In genomic region chr5:176888016-176888864, GRCh38 we compare ENCODE assay signal across 19 cellular contexts. TPM values are rescaled to one million over a fixed set of nuclear protein-coding genes. Genes with fewer than 3 reads are reported as not detected.
DNase-seq lines count a peak whose midpoint lies in the region; ATAC-seq and TF ChIP-seq lines count a peak whose summit lies in the region.
"Had no signal": no experiment of that assay in that cellular context is flagged by ENCODE, and none has a peak within 500 bp of the region (broad histone marks: within the 10 kb centered on the region; RNA-seq: fewer than 3 reads in every experiment).

No MANE protein-coding gene starts in this region.

- H3K27ac ChIP-seq in Peyer's patch (no peak overlapping the region), neural progenitor cell (no peak overlapping the region), esophagus muscularis mucosa (replicated peaks in 1 of 4) (no peak overlapping the region)
- H3K27ac ChIP-seq: A549 had no signal

- H3F3A ChIP-seq in neural progenitor cell (ENCODE audit: low read depth), result peaks cover 12% of the 10 kb centered on the region

- no peak overlapping the region for H3K9ac ChIP-seq in neural progenitor cell

- H3K4me3 Mint-ChIP-seq in neural progenitor cell, result peak overlapping the region; percentile 8

- no peak overlapping the region for H2AFZ ChIP-seq in neural progenitor cell (replicated peaks)

- intact Hi-C loops in esophagus muscularis mucosa (cut with DNase I), result no loop called here

- H3K27me3 Mint-ChIP-seq in neural progenitor cell (ENCODE audit: insufficient read depth, low read depth), result peaks cover 32% of the 10 kb centered on the region

- WGBS in esophagus muscularis mucosa, result 90% methylated on average over 23 of the region's 27 CpGs

- TF ChIP-seq CTCF in Peyer's patch (IDR thresholded peaks at IDR 0.05) (no peak), neural progenitor cell (IDR thresholded peaks at IDR 0.05) (no peak), esophagus muscularis mucosa (IDR thresholded peaks at IDR 0.05) (no peak)

- no peaks in the 10 kb centered on the region for H3K36me3 Mint-ChIP-seq in neural progenitor cell

- no peaks in the 10 kb centered on the region for H3K4me1 ChIP-seq in Peyer's patch
- H3K4me1 ChIP-seq in neural progenitor cell, result peaks cover 11% of the 10 kb centered on the region
- H3K4me1 ChIP-seq in esophagus muscularis mucosa, result no peaks in the 10 kb centered on the region
- H3K4me1 ChIP-seq: A549 had no signal

- H3K4me3 ChIP-seq in Peyer's patch (no peak overlapping the region), neural progenitor cell (no peak overlapping the region), esophagus muscularis mucosa (no peak overlapping the region)
- H3K4me3 ChIP-seq: A549, MG63 had no signal

- peaks cover 22% of the 10 kb centered on the region for H3K4me1 Mint-ChIP-seq in neural progenitor cell

- H3K36me3 ChIP-seq in Peyer's patch (no peaks in the 10 kb centered on the region), neural progenitor cell (no peaks in the 10 kb centered on the region), esophagus muscularis mucosa (no peaks in the 10 kb centered on the region)
- H3K36me3 ChIP-seq: MG63 had no signal

- DNase-seq in NCI-H345 (lab: John Stamatoyannopoulos, UW) (peak; percentile 22), NCI-H345 treated with DMSO at 0.1 percent for 48 hours (lab: John Stamatoyannopoulos, UW; ENCODE audit: unreplicated experiment) (no peak), COLO668 (lab: John Stamatoyannopoulos, UW; ENCODE audit: unreplicated experiment) (peak; percentile 36), Peyer's patch (peak in 2 of 3 donors; percentile 4 to 24), neural progenitor cell (ENCODE audit: low spot score) (no peak), esophagus muscularis mucosa (ENCODE audit: extremely low spot score) (no peak)
- DNase-seq: Calu3, DMS79 treated with DMSO at 0.1 percent for 48 hours, GDM1, MG63, NCI-H1092 treated with DMSO at 0.1 percent for 48 hours, NCI-H1930, NCI-H446, SHP77 treated with DMSO at 0.1 percent for 48 hours had no signal

- H3K79me2 ChIP-seq in neural progenitor cell (ENCODE audit: low read depth), result no peaks in the 10 kb centered on the region

- no peaks in the 10 kb centered on the region for H3K27me3 ChIP-seq in Peyer's patch
- no peaks in the 10 kb centered on the region for H3K27me3 ChIP-seq in neural progenitor cell
- H3K27me3 ChIP-seq in esophagus muscularis mucosa, result peaks cover 0 to 6% (median 0%) of the 10 kb centered on the region in 4 donors
- H3K27me3 ChIP-seq: MG63 had no signal

- H3K9me3 Mint-ChIP-seq in neural progenitor cell, result no peaks in the 10 kb centered on the region

- TF ChIP-seq POLR2A in Peyer's patch (IDR thresholded peaks at IDR 0.05), result no peak
- TF ChIP-seq POLR2A in esophagus muscularis mucosa (IDR thresholded peaks at IDR 0.05; ENCODE audit: low read depth), result no peak

- no peak for TF ChIP-seq EP300 in esophagus muscularis mucosa (IDR thresholded peaks at IDR 0.05)

- no peak for ATAC-seq in GM18498 (IDR thresholded peaks at IDR 0.05; ENCODE audit: unreplicated experiment)
- ATAC-seq in GM21360 (IDR thresholded peaks at IDR 0.05; ENCODE audit: unreplicated experiment), result no peak
- ATAC-seq: Panc1 had no signal

- H3K27ac Mint-ChIP-seq in neural progenitor cell, result peak overlapping the region; percentile 68

- H3K9me3 ChIP-seq in Peyer's patch, result no peaks in the 10 kb centered on the region
- no peaks in the 10 kb centered on the region for H3K9me3 ChIP-seq in neural progenitor cell (ENCODE audit: low read depth)
- H3K9me3 ChIP-seq in esophagus muscularis mucosa, result no peaks in the 10 kb centered on the region
- H3K9me3 ChIP-seq: A549, MG63 had no signal

- H4K20me1 ChIP-seq in neural progenitor cell (ENCODE audit: low read depth), result no peaks in the 10 kb centered on the region

- no peak overlapping the region for H3K4me2 ChIP-seq in neural progenitor cell
- H3K4me2 ChIP-seq: A549 had no signal

RNA-seq across cellular contexts. Expression of gene HK3, which starts 10.9 kb away (rescaled TPM):
- total RNA-seq in Peyer's patch, result 1 to 10 TPM; 1.6 to 7.4 (median 3.6) TPM
- not detected in 2 replicates for total RNA-seq in neural progenitor cell (ENCODE audit: low replicate concordance)
- total RNA-seq in esophagus muscularis mucosa, result 10 to 100 TPM in 1 of 4 donors, 1 to 10 TPM in 3; 3.8 to 11.6 (median 6.9) TPM
- total RNA-seq: HepG2 had no signal

Comparison
In these comparisons a context has a peak if more than half of its experiments do, and no peak if none do; other contexts are left out.
1. DNase-seq: peak in NCI-H345 (single experiment), COLO668 (single experiment) and Peyer's patch (2 of 3); none in NCI-H345 treated with DMSO at 0.1 percent for 48 hours (single experiment), neural progenitor cell (single experiment) and esophagus muscularis mucosa (single experiment).